13 cellular contexts compared by ENCODE assay signal in genomic region chr13:44396963-44397580, GRCh38. TPM values are rescaled to one million over a fixed set of nuclear protein-coding genes. Genes with fewer than 3 reads are reported as not detected.
A peak's percentile ranks its signal among the peaks of the same experiment; 100 is the strongest.
DNase-seq lines count a peak whose midpoint lies in the region; ATAC-seq and TF ChIP-seq lines count a peak whose summit lies in the region.
"Had no signal": no experiment of that assay in that cellular context is flagged by ENCODE, and none has a peak within 500 bp of the region (broad histone marks: within the 10 kb centered on the region; RNA-seq: fewer than 3 reads in every experiment).

No MANE protein-coding gene starts in this region.

- no peaks in the 10 kb centered on the region for H3K79me2 ChIP-seq in GM23338 (replicated peaks; ENCODE audit: insufficient read depth)

- intact Hi-C loops in dorsolateral prefrontal cortex (cut with DNase I): no loop called here

- H3K27ac ChIP-seq in GM23338 (ENCODE audit: low read depth): no peak overlapping the region
- H3K27ac ChIP-seq in dorsolateral prefrontal cortex: peak overlapping the region in 45 of 59 donors; percentile 0 to 71 (median 48)
- H3K27ac ChIP-seq: C4-2B had no signal

- no peaks in the 10 kb centered on the region for H3K36me3 Mint-ChIP-seq in GM23338 (ENCODE audit: low read depth)
- no peaks in the 10 kb centered on the region for H3K36me3 Mint-ChIP-seq in activated CD4-positive, alpha-beta T cell treated with anti-CD3 and anti-CD28 coated beads, Interleukin-2, amount 10 ng/mL, durations not matched to agents 7 days and 5 days (ENCODE audit: low read depth)
- H3K36me3 Mint-ChIP-seq: naive B cell had no signal

- H3K27ac Mint-ChIP-seq in GM23338: no peak overlapping the region
- H3K27ac Mint-ChIP-seq in activated CD4-positive, alpha-beta T cell treated with anti-CD3 and anti-CD28 coated beads, Interleukin-2, amount 10 ng/mL, durations not matched to agents 7 days and 5 days: no peak overlapping the region
- H3K27ac Mint-ChIP-seq: activated CD4-positive, alpha-beta T cell treated with anti-CD3 and anti-CD28 coated beads, Interleukin-2, amount 10 ng/mL, durations not matched to agents 24 days and 14 days; naive B cell had no signal

- peaks cover 3% of the 10 kb centered on the region for H3K27me3 Mint-ChIP-seq in GM23338 (ENCODE audit: insufficient read depth, low read depth, poor library complexity)
- H3K27me3 Mint-ChIP-seq in activated CD4-positive, alpha-beta T cell treated with anti-CD3 and anti-CD28 coated beads, Interleukin-2, amount 10 ng/mL, durations not matched to agents 7 days and 5 days: peaks cover 5% of the 10 kb centered on the region

- no peaks in the 10 kb centered on the region for H4K20me1 ChIP-seq in GM23338 (replicated peaks; ENCODE audit: insufficient read depth)

- peaks cover 25% of the 10 kb centered on the region for H3K4me1 Mint-ChIP-seq in GM23338
- H3K4me1 Mint-ChIP-seq in activated CD4-positive, alpha-beta T cell treated with anti-CD3 and anti-CD28 coated beads, Interleukin-2, amount 10 ng/mL, durations not matched to agents 7 days and 5 days: no peaks in the 10 kb centered on the region
- H3K4me1 Mint-ChIP-seq: activated CD4-positive, alpha-beta T cell treated with anti-CD3 and anti-CD28 coated beads, Interleukin-2, amount 10 ng/mL, durations not matched to agents 24 days and 14 days; central memory CD8-positive, alpha-beta T cell had no signal

- no peak overlapping the region for H3K4me2 ChIP-seq in GM23338

- no peaks in the 10 kb centered on the region for H3K36me3 ChIP-seq in GM23338 (ENCODE audit: insufficient read depth)

- no peak for TF ChIP-seq CTCF in GM23338 (conservative IDR thresholded peaks at IDR 0.05; ENCODE audit: low read depth in 2 of 2)
- no peak for TF ChIP-seq CTCF in dorsolateral prefrontal cortex (IDR thresholded peaks at IDR 0.05 in 54 of 56, conservative IDR thresholded peaks at IDR 0.05 in 2 of 56; ENCODE audit: low read depth in 1 of 56, partially characterized antibody in 56 of 56)
- TF ChIP-seq CTCF in retinal pigment epithelial cell (conservative IDR thresholded peaks at IDR 0.05; ENCODE audit: low read depth, low read length): no peak

- H3K27me3 ChIP-seq in GM23338 (ENCODE audit: insufficient read depth) (no peaks in the 10 kb centered on the region), dorsolateral prefrontal cortex (no peaks in the 10 kb centered on the region)

- peaks cover 8% of the 10 kb centered on the region; the same call in 1 of the 2 replicates for H3K9me2 ChIP-seq in GM23338 (ENCODE audit: insufficient read depth)

- H3K4me3 ChIP-seq in GM23338: no peak overlapping the region
- H3K4me3 ChIP-seq in dorsolateral prefrontal cortex: peak overlapping the region in 12 of 59 donors; percentile 2 to 26 (median 18)
- no peak overlapping the region for H3K4me3 ChIP-seq in retinal pigment epithelial cell (ENCODE audit: low read length)

- CTCF ChIA-PET in activated CD4-positive, alpha-beta T cell treated with anti-CD3 and anti-CD28 coated beads, Interleukin-2, amount 10 ng/mL, durations not matched to agents 7 days and 5 days (lab: Charles Lee): no interaction called here

- DNase-seq in GM23338 (ENCODE audit: low spot score) (no peak), dorsolateral prefrontal cortex (peak in 1 of 10 donors; percentile 46), islet precursor cell (peak; percentile 93), retinal pigment epithelial cell (ENCODE audit: low read depth) (peak; percentile 80), epidermal melanocyte (ENCODE audit: insufficient read length, low spot score) (no peak)
- no peak for DNase-seq in activated CD4-positive, alpha-beta T cell treated with anti-CD3 and anti-CD28 coated beads, Interleukin-2, amount 10 ng/mL, durations not matched to agents 7 days and 5 days
- no peak for DNase-seq in activated CD4-positive, alpha-beta T cell treated with anti-CD3 and anti-CD28 coated beads for 4 hours
- DNase-seq: activated CD4-positive, alpha-beta T cell treated with anti-CD3 and anti-CD28 coated beads, Interleukin-2, amount 10 ng/mL, durations not matched to agents 24 days and 14 days; Karpas-422; naive B cell had no signal

- ATAC-seq in GM23338 (no peak; the same call in 1 of the 3 replicates), GM18511 (IDR thresholded peaks at IDR 0.05; ENCODE audit: unreplicated experiment) (no peak)

- no peaks in the 10 kb centered on the region for H3K9me3 Mint-ChIP-seq in GM23338
- no peaks in the 10 kb centered on the region for H3K9me3 Mint-ChIP-seq in activated CD4-positive, alpha-beta T cell treated with anti-CD3 and anti-CD28 coated beads, Interleukin-2, amount 10 ng/mL, durations not matched to agents 7 days and 5 days
- H3K9me3 Mint-ChIP-seq: activated CD4-positive, alpha-beta T cell treated with anti-CD3 and anti-CD28 coated beads, Interleukin-2, amount 10 ng/mL, durations not matched to agents 24 days and 14 days; central memory CD8-positive, alpha-beta T cell had no signal

- H3K4me1 ChIP-seq in GM23338 (ENCODE audit: insufficient read depth): peaks cover 13% of the 10 kb centered on the region

- POLR2A ChIA-PET in activated CD4-positive, alpha-beta T cell treated with anti-CD3 and anti-CD28 coated beads, Interleukin-2, amount 10 ng/mL, durations not matched to agents 7 days and 5 days (lab: Charles Lee): no interaction called here

- H2AFZ ChIP-seq in GM23338: peak overlapping the region; percentile 91

- no peak overlapping the region for H3K4me3 Mint-ChIP-seq in GM23338
- H3K4me3 Mint-ChIP-seq in activated CD4-positive, alpha-beta T cell treated with anti-CD3 and anti-CD28 coated beads, Interleukin-2, amount 10 ng/mL, durations not matched to agents 7 days and 5 days: no peak overlapping the region
- H3K4me3 Mint-ChIP-seq: activated CD4-positive, alpha-beta T cell treated with anti-CD3 and anti-CD28 coated beads, Interleukin-2, amount 10 ng/mL, durations not matched to agents 24 days and 14 days; central memory CD8-positive, alpha-beta T cell; naive B cell had no signal

- 0 out of 2 replicates have a peak, but pooled peaks cover 2% of the 10 kb centered on the region for H3F3A ChIP-seq in GM23338 (replicated peaks; ENCODE audit: low read depth)

TF ChIP-seq in GM23338, 12 proteins besides CTCF, POLR2A, EP300 and RAD21:
- TF ChIP-seq JUNB (IDR thresholded peaks at IDR 0.05; ENCODE audit: unreplicated experiment) (no peak), REST (IDR thresholded peaks at IDR 0.05; ENCODE audit: unreplicated experiment) (no peak)
TF ChIP-seq in GM23338: peak in this region for 0.

RNA-seq across cellular contexts. Expression of gene SERP2, which starts 23.4 kb away (rescaled TPM):
- total RNA-seq in GM23338 (2014; rRNA removed; shearing (Covaris generic)): 0.59 and 3.4 TPM in 2 replicates
- 2.9 and 3.4 TPM in 2 replicates for polyA plus RNA-seq in GM23338 (2016; fragmentation: Nextera tagmentation; extraction: Ambion mirVana)
- total RNA-seq in dorsolateral prefrontal cortex: 10 to 100 TPM; 37.0 to 96.0 (median 70.9) TPM
- total RNA-seq in activated CD4-positive, alpha-beta T cell treated with anti-CD3 and anti-CD28 coated beads, Interleukin-2, amount 10 ng/mL, durations not matched to agents 7 days and 5 days: not detected
- total RNA-seq: activated CD4-positive, alpha-beta T cell treated with anti-CD3 and anti-CD28 coated beads, Interleukin-2, amount 10 ng/mL, durations not matched to agents 24 days and 14 days had no signal

Comparison
In these comparisons a context has a peak if more than half of its experiments do, and no peak if none do; other contexts are left out.
1. DNase-seq: peak in islet precursor cell (single experiment) and retinal pigment epithelial cell (single experiment); none in GM23338 (single experiment), activated CD4-positive, alpha-beta T cell treated with anti-CD3 and anti-CD28 coated beads, Interleukin-2, amount 10 ng/mL, durations not matched to agents 7 days and 5 days (single experiment), epidermal melanocyte (single experiment) and activated CD4-positive, alpha-beta T cell treated with anti-CD3 and anti-CD28 coated beads for 4 hours (0 of 2).